ENCODE assay signal across 8 cellular contexts in the genomic region with DNA sequence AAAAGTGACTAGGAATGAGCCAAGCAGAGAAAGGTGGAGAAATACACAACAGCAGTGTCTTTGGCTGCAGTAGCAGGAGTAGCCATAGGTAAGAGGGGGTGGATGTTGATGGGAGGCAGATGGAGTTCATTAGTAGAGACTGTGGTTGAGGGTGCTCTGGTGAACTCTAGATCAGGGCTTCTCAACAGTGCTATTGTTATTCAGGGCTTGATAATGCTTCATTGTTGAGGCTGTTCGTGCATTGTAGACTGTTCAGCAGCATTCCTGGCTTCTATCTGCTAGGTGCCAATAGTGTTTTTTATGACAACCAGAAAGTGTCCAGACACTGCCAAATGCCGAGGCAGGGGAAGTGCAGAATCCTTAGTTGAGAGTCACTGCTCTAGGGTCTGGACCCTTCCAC. TPM values are rescaled to one million over a fixed set of nuclear protein-coding genes. Genes with fewer than 3 reads are reported as not detected.
DNase-seq lines count a peak whose midpoint lies in the region; ATAC-seq and TF ChIP-seq lines count a peak whose summit lies in the region.

No MANE protein-coding gene starts in this region.

- no peak overlapping the region for H3K23ac ChIP-seq in trophoblast cell (ENCODE audit: low read length)

- H2AK5ac ChIP-seq in trophoblast cell (ENCODE audit: low read length): no peak overlapping the region

- no peak overlapping the region for H4K8ac ChIP-seq in trophoblast cell (ENCODE audit: low read depth, low read length)

- peaks cover 13% of the 10 kb centered on the region for H3K79me1 ChIP-seq in trophoblast cell (ENCODE audit: low read length)

- H3K9me3 ChIP-seq in PC-3 (ENCODE audit: low read length): no peaks in the 10 kb centered on the region
- no peaks in the 10 kb centered on the region for H3K9me3 ChIP-seq in trophoblast cell (ENCODE audit: insufficient read depth, low read depth, low read length)

- ATAC-seq in PC-3: no peak
- no peak for ATAC-seq in GM21723 (IDR thresholded peaks at IDR 0.05; ENCODE audit: unreplicated experiment)

- H3K9me3 Mint-ChIP-seq in Calu3 (ENCODE audit: low read depth, unreplicated experiment): no peaks in the 10 kb centered on the region

- H3K27me3 ChIP-seq in PC-3 (ENCODE audit: low read length) (no peaks in the 10 kb centered on the region), trophoblast cell (ENCODE audit: insufficient read depth, low read length) (no peaks in the 10 kb centered on the region)

- WGBS in trophoblast cell (ENCODE audit: extremely low coverage, insufficient coverage, insufficient read length): no CpG with 5 or more reads among the region's 2 CpGs

- H2AFZ ChIP-seq in PC-3 (ENCODE audit: low read length) (no peak overlapping the region), trophoblast cell (ENCODE audit: insufficient read depth, low read length, poor library complexity) (no peak overlapping the region)

- no peak overlapping the region for H3K18ac ChIP-seq in trophoblast cell (ENCODE audit: low read length)

- H3K14ac ChIP-seq in trophoblast cell (ENCODE audit: low read length): no peak overlapping the region

- peaks cover 48% of the 10 kb centered on the region for H3K36me3 Mint-ChIP-seq in Calu3 (ENCODE audit: insufficient read depth, unreplicated experiment)

- DNase-seq in Calu3 (no peak), PC-3 (peak; percentile 26), epithelial cell of esophagus (ENCODE audit: low read depth) (no peak), trophoblast cell (no peak), GM13976 (ENCODE audit: low spot score) (no peak), NCI-H1694 (lab: John Stamatoyannopoulos, UW) (no peak), GM19240 (ENCODE audit: insufficient read length, low spot score) (no peak)

- intact Hi-C loops in Calu3 (cut with micrococcal nuclease; ENCODE audit: unreplicated experiment) (loop anchor here (5.0 kb wide), 1 partner anchor 45 kb away; no protein-coding TSS in a partner anchor), PC-3 (cut with micrococcal nuclease) (no loop called here)

- in situ Hi-C loops in GM13976 (cut with MboI; ENCODE audit: low sequenced_read_pairs, unreplicated experiment): no loop called here

- H3K27ac Mint-ChIP-seq in Calu3 (ENCODE audit: unreplicated experiment): peak overlapping the region; percentile 28

- peaks cover 28% of the 10 kb centered on the region for H3K4me1 Mint-ChIP-seq in Calu3 (ENCODE audit: low read depth, unreplicated experiment)

- H3K9me2 ChIP-seq in PC-3 (replicated peaks; ENCODE audit: low read length): no peaks in the 10 kb centered on the region

- BruUV-seq in Calu3 (replicated peaks; lab: Mats Ljungman, UMichigan): no TSS peak
- no TSS peak for BruUV-seq in PC-3 (replicated peaks; lab: Mats Ljungman, UMichigan)

- H3K4me3 ChIP-seq in PC-3 (ENCODE audit: low read length) (peak overlapping the region; percentile 95), epithelial cell of esophagus (ENCODE audit: low read length) (peak overlapping the region; percentile 79), trophoblast cell (ENCODE audit: low read depth, low read length) (no peak overlapping the region)

- H3K9ac ChIP-seq in PC-3 (ENCODE audit: low read length): peak overlapping the region; percentile 95; the same call in 1 of the 2 replicates
- H3K9ac ChIP-seq in trophoblast cell (ENCODE audit: low read length): no peak overlapping the region

- TF ChIP-seq CTCF in Calu3 (IDR thresholded peaks at IDR 0.05; ENCODE audit: unreplicated experiment) (no peak), PC-3 (conservative IDR thresholded peaks at IDR 0.05; ENCODE audit: low read depth, low read length) (no peak), epithelial cell of esophagus (IDR thresholded peaks at IDR 0.05; ENCODE audit: insufficient read depth, low read depth, low read length, missing control alignments) (no peak), GM13976 (IDR thresholded peaks at IDR 0.05; ENCODE audit: borderline replicate concordance, control extremely low read depth, extremely low read depth, insufficient read depth, missing control alignments) (no peak)

- H3K27me3 Mint-ChIP-seq in Calu3 (ENCODE audit: unreplicated experiment): no peaks in the 10 kb centered on the region

- peak overlapping the region; percentile 43 for H3K27ac ChIP-seq in PC-3 (ENCODE audit: low read length)
- H3K27ac ChIP-seq in trophoblast cell (ENCODE audit: low read depth, low read length): no peak overlapping the region

- H4K91ac ChIP-seq in trophoblast cell (ENCODE audit: low read depth, low read length): no peak overlapping the region

- peaks cover 23% of the 10 kb centered on the region for H3K36me3 ChIP-seq in PC-3 (ENCODE audit: low read depth, low read length)
- H3K36me3 ChIP-seq in trophoblast cell (ENCODE audit: control insufficient read depth in 1 of 2, insufficient read depth in 2 of 2, low read length in 2 of 2): peaks cover 19 to 21% of the 10 kb centered on the region in 2 experiments

- H3F3A ChIP-seq in PC-3 (ENCODE audit: low read length, unreplicated experiment): no peaks in the 10 kb centered on the region

- H3K4me2 ChIP-seq in PC-3 (ENCODE audit: low read length): peak overlapping the region; percentile 94
- H3K4me2 ChIP-seq in trophoblast cell (ENCODE audit: low read length): peak overlapping the region; percentile 44

- H3K79me2 ChIP-seq in PC-3 (ENCODE audit: low read length) (peaks cover 87% of the 10 kb centered on the region), trophoblast cell (ENCODE audit: control insufficient read depth, insufficient read depth, low read length, poor library complexity) (peaks cover 42% of the 10 kb centered on the region)

- peaks cover 61% of the 10 kb centered on the region for H4K20me1 ChIP-seq in PC-3 (ENCODE audit: low read length)

- H3K4me3 Mint-ChIP-seq in Calu3 (ENCODE audit: low read depth, unreplicated experiment): peak overlapping the region; percentile 88

- no peak overlapping the region for H3K4ac ChIP-seq in trophoblast cell (ENCODE audit: low read depth, low read length)

- CTCF ChIA-PET in Calu3 (lab: Charles Lee) (no interaction called here), PC-3 (lab: Charles Lee) (no interaction called here)

- POLR2A ChIA-PET in PC-3 (lab: Charles Lee; ENCODE audit: unreplicated experiment): no interaction called here

- H2BK12ac ChIP-seq in trophoblast cell (ENCODE audit: low read length): no peak overlapping the region

- no peak overlapping the region for H2BK120ac ChIP-seq in trophoblast cell (ENCODE audit: insufficient read depth, low read length, poor library complexity)

- no peak overlapping the region for H2BK5ac ChIP-seq in trophoblast cell (ENCODE audit: low read depth, low read length, poor library complexity)

- H4K12ac ChIP-seq in trophoblast cell (ENCODE audit: low read depth, low read length): no peak overlapping the region

- H3K4me1 ChIP-seq in PC-3 (ENCODE audit: insufficient read depth, low read length) (peaks cover 39% of the 10 kb centered on the region), trophoblast cell (ENCODE audit: control insufficient read depth in 1 of 2, insufficient read depth in 2 of 2, low read length in 2 of 2) (peaks cover 22 to 37% of the 10 kb centered on the region in 2 experiments)

RNA-seq across cellular contexts. Expression of a gene that starts 3.6 kb away (rescaled TPM):
- total RNA-seq in Calu3 (2022): 51.7 and 54.9 TPM in 2 replicates
- 207 and 227 TPM in 2 replicates for total RNA-seq in PC-3 (2014; rRNA removed)
- 69.9 and 71.0 TPM in 2 replicates for polyA plus RNA-seq in trophoblast cell (2013)

RNA-seq across cellular contexts. Expression of a gene that starts 38.2 kb away (rescaled TPM):
- total RNA-seq in Calu3 (2022) (10.0 and 10.7 TPM in 2 replicates), PC-3 (2014; rRNA removed) (47.4 and 60.6 TPM in 2 replicates)
- polyA plus RNA-seq in trophoblast cell (2013): 21.5 and 21.7 TPM in 2 replicates
